In genomic region chr11:90594658-90595057, GRCh38 we compare ENCODE assay signal across 28 cellular contexts.
DNase-seq lines count a peak whose midpoint lies in the region; ATAC-seq and TF ChIP-seq lines count a peak whose summit lies in the region.
"Had no signal": no experiment of that assay in that cellular context is flagged by ENCODE, and none has a peak within 500 bp of the region (broad histone marks: within the 10 kb centered on the region; RNA-seq: fewer than 3 reads in every experiment).

No MANE protein-coding gene starts in this region.

- H3K27ac Mint-ChIP-seq in WTC11, result no peak overlapping the region
- H3K27ac Mint-ChIP-seq: activated naive CD4-positive, alpha-beta T cell treated with anti-CD3 and anti-CD28 coated beads, Interleukin-2, amount 50 U/mL, for 72 hours; activated T-helper 17 cell treated with anti-CD3 and anti-CD28 coated beads, Interleukin-2, amount 50 U/mL, for 72 hours; CD8-positive, alpha-beta memory T cell; dendritic cell treated with granulocyte-macrophage colony-stimulating factor and Interleukin-4, amounts not matched to agents 40 ng/mL and 50 ng/mL, for 4 days; naive thymus-derived CD8-positive, alpha-beta T cell; stimulated activated memory B cell treated with anti-CD40 and anti-IgM and Interleukin-4, amounts not matched to agents 10 μg/mL and 1 μg/mL and 100 μg/mL, for 72 hours had no signal

- H3K23ac ChIP-seq in mesendoderm (ENCODE audit: low read length), result no peak overlapping the region

- H3K4me3 ChIP-seq in mesendoderm (ENCODE audit: low read length), result no peak overlapping the region
- H3K4me3 ChIP-seq: cardiac muscle cell, SK-N-MC, uterus had no signal

- no peak overlapping the region for H2BK15ac ChIP-seq in mesendoderm (replicated peaks; ENCODE audit: low read depth)

- no peaks in the 10 kb centered on the region for H3K27me3 Mint-ChIP-seq in WTC11 (ENCODE audit: low read depth)
- no peaks in the 10 kb centered on the region for H3K27me3 Mint-ChIP-seq in activated T-cell treated with anti-CD3 and anti-CD28 coated beads, Interleukin-2, amount 50 U/mL, for 4 hours (ENCODE audit: low read depth)
- H3K27me3 Mint-ChIP-seq: activated T-helper 17 cell treated with anti-CD3 and anti-CD28 coated beads, Interleukin-2, amount 50 U/mL, for 72 hours; CD8-positive, alpha-beta memory T cell; dendritic cell treated with granulocyte-macrophage colony-stimulating factor and Interleukin-4, amounts not matched to agents 40 ng/mL and 50 ng/mL, for 4 days; naive thymus-derived CD8-positive, alpha-beta T cell; stimulated activated memory B cell treated with anti-CD40 and anti-IgM and Interleukin-4, amounts not matched to agents 10 μg/mL and 1 μg/mL and 100 μg/mL, for 72 hours had no signal

- CTCF ChIA-PET in WTC11 (lab: Charles Lee), result no interaction called here

- H3K18ac ChIP-seq in mesendoderm (ENCODE audit: low read length), result no peak overlapping the region

- H3K9me3 Mint-ChIP-seq in WTC11, result peaks cover 12% of the 10 kb centered on the region; the same call in 1 of the 2 replicates
- H3K9me3 Mint-ChIP-seq in activated T-cell treated with anti-CD3 and anti-CD28 coated beads, Interleukin-2, amount 50 U/mL, for 4 hours, result peaks cover 15% of the 10 kb centered on the region
- H3K9me3 Mint-ChIP-seq: dendritic cell treated with granulocyte-macrophage colony-stimulating factor and Interleukin-4, amounts not matched to agents 40 ng/mL and 50 ng/mL, for 4 days; stimulated activated memory B cell treated with anti-CD40 and anti-IgM and Interleukin-4, amounts not matched to agents 10 μg/mL and 1 μg/mL and 100 μg/mL, for 72 hours had no signal

- no peak overlapping the region for H3K4ac ChIP-seq in mesendoderm (ENCODE audit: low read depth, low read length)

- H3K27me3 ChIP-seq in mesendoderm (ENCODE audit: insufficient read depth, low read length, poor library complexity), result no peaks in the 10 kb centered on the region
- H3K27me3 ChIP-seq: cardiac muscle cell, uterus had no signal

- DNase-seq in NCI-H748 (lab: John Stamatoyannopoulos, UW; ENCODE audit: unreplicated experiment) (peak; percentile 27), NCI-H748 treated with DMSO at 0.1 percent for 48 hours (lab: John Stamatoyannopoulos, UW) (no peak), NCI-H69 (lab: John Stamatoyannopoulos, UW) (peak; percentile 59), WTC11 (ENCODE audit: low spot score) (no peak), mesendoderm (peak; percentile 5), midbrain (lab: John Stamatoyannopoulos, UW) (no peak), posterior vena cava (ENCODE audit: low spot score) (no peak)
- DNase-seq in activated T-cell treated with anti-CD3 and anti-CD28 coated beads, Interleukin-2, amount 50 U/mL, for 4 hours, result no peak
- DNase-seq: anterior cingulate cortex; CD8-positive, alpha-beta memory T cell; DND-41; glutamatergic neuron; H7; MV-4-11; naive thymus-derived CD8-positive, alpha-beta T cell; NCI-H1694 treated with DMSO at 0.1 percent for 48 hours; occipital lobe; retina; stimulated activated CD4-positive, alpha-beta T cell treated with anti-CD3 and anti-CD28 coated beads, Interleukin-4, amount 100 ng/mL, for 1 hour; uterus had no signal

- no peak overlapping the region for H2BK120ac ChIP-seq in mesendoderm (ENCODE audit: low read depth, low read length)

- intact Hi-C loops in posterior vena cava (cut with DNase I), result no loop called here

- H3K27ac ChIP-seq in mesendoderm (ENCODE audit: low read depth, low read length), result no peak overlapping the region
- H3K27ac ChIP-seq: cardiac muscle cell, SK-N-MC, uterus had no signal

- H2AK5ac ChIP-seq in mesendoderm (ENCODE audit: low read length), result no peak overlapping the region

- H4K8ac ChIP-seq in mesendoderm (ENCODE audit: low read depth, low read length), result no peak overlapping the region

- no peak overlapping the region for H2BK5ac ChIP-seq in mesendoderm (ENCODE audit: low read length)

- H3K4me1 ChIP-seq in mesendoderm (ENCODE audit: control insufficient read depth, low read depth, low read length), result no peaks in the 10 kb centered on the region
- H3K4me1 ChIP-seq: uterus had no signal

- WGBS in mesendoderm (ENCODE audit: extremely low coverage, insufficient coverage, low lambda C conversion rate), result no CpG with 5 or more reads among the region's 1 CpG

- no peak overlapping the region for H3K56ac ChIP-seq in mesendoderm (ENCODE audit: low read length)

- H3K79me2 ChIP-seq in mesendoderm (ENCODE audit: control insufficient read depth, insufficient read depth, low read length), result no peaks in the 10 kb centered on the region

- H3K4me3 Mint-ChIP-seq in WTC11, result no peak overlapping the region
- H3K4me3 Mint-ChIP-seq in activated T-cell treated with anti-CD3 and anti-CD28 coated beads, Interleukin-2, amount 50 U/mL, for 4 hours, result no peak overlapping the region
- H3K4me3 Mint-ChIP-seq: activated T-helper 17 cell treated with anti-CD3 and anti-CD28 coated beads, Interleukin-2, amount 50 U/mL, for 72 hours; CD8-positive, alpha-beta memory T cell; dendritic cell treated with granulocyte-macrophage colony-stimulating factor and Interleukin-4, amounts not matched to agents 40 ng/mL and 50 ng/mL, for 4 days; mesothelial cell of epicardium; naive thymus-derived CD8-positive, alpha-beta T cell; stimulated activated memory B cell treated with anti-CD40 and anti-IgM and Interleukin-4, amounts not matched to agents 10 μg/mL and 1 μg/mL and 100 μg/mL, for 72 hours had no signal

- H3K4me2 ChIP-seq in mesendoderm (ENCODE audit: low read length), result no peak overlapping the region

- POLR2A ChIA-PET in WTC11 (lab: Charles Lee), result no interaction called here

- H3K79me1 ChIP-seq in mesendoderm (ENCODE audit: low read length), result no peaks in the 10 kb centered on the region

- TF ChIP-seq CTCF in WTC11 (IDR thresholded peaks at IDR 0.05), result no peak

- H3K4me1 Mint-ChIP-seq in WTC11, result peaks cover 3% of the 10 kb centered on the region
- H3K4me1 Mint-ChIP-seq in activated T-cell treated with anti-CD3 and anti-CD28 coated beads, Interleukin-2, amount 50 U/mL, for 4 hours (ENCODE audit: low read depth), result no peaks in the 10 kb centered on the region
- H3K4me1 Mint-ChIP-seq: activated T-helper 17 cell treated with anti-CD3 and anti-CD28 coated beads, Interleukin-2, amount 50 U/mL, for 72 hours; CD8-positive, alpha-beta memory T cell; naive thymus-derived CD8-positive, alpha-beta T cell; stimulated activated memory B cell treated with anti-CD40 and anti-IgM and Interleukin-4, amounts not matched to agents 10 μg/mL and 1 μg/mL and 100 μg/mL, for 72 hours had no signal

- no peak overlapping the region for H4K5ac ChIP-seq in mesendoderm (ENCODE audit: low read length)

- peaks cover 8% of the 10 kb centered on the region; the same call in 1 of the 2 replicates for H3K36me3 Mint-ChIP-seq in WTC11
- H3K36me3 Mint-ChIP-seq in activated T-cell treated with anti-CD3 and anti-CD28 coated beads, Interleukin-2, amount 50 U/mL, for 4 hours (ENCODE audit: insufficient read depth), result no peaks in the 10 kb centered on the region
- H3K36me3 Mint-ChIP-seq: CD8-positive, alpha-beta memory T cell; mesothelial cell of epicardium; naive thymus-derived CD8-positive, alpha-beta T cell; stimulated activated memory B cell treated with anti-CD40 and anti-IgM and Interleukin-4, amounts not matched to agents 10 μg/mL and 1 μg/mL and 100 μg/mL, for 72 hours had no signal

- H3K36me3 ChIP-seq in mesendoderm (ENCODE audit: control insufficient read depth, insufficient read depth, low read length), result no peaks in the 10 kb centered on the region
- H3K36me3 ChIP-seq: cardiac muscle cell, uterus had no signal

- ATAC-seq in WTC11, result peak; percentile 61
- ATAC-seq in activated T-cell treated with anti-CD3 and anti-CD28 coated beads, Interleukin-2, amount 50 U/mL, for 4 hours, result no peak
- ATAC-seq: activated naive CD4-positive, alpha-beta T cell treated with anti-CD3 and anti-CD28 coated beads, Interleukin-2, amount 50 U/mL, for 72 hours; activated T-helper 17 cell treated with anti-CD3 and anti-CD28 coated beads, Interleukin-2, amount 50 U/mL, for 72 hours; naive thymus-derived CD8-positive, alpha-beta T cell; Panc1; stimulated activated memory B cell treated with anti-CD40 and anti-IgM and Interleukin-4, amounts not matched to agents 10 μg/mL and 1 μg/mL and 100 μg/mL, for 72 hours had no signal

- no peak overlapping the region for H3K9ac ChIP-seq in mesendoderm (ENCODE audit: low read length)

TF ChIP-seq in WTC11, 78 proteins besides CTCF, POLR2A, EP300 and RAD21 (continues in another document):
- no peak for TF ChIP-seq AFF4 (CRISPR knock-in tag; IDR thresholded peaks at IDR 0.05; ENCODE audit: borderline replicate concordance)
- no peak for TF ChIP-seq E2F5 (CRISPR knock-in tag; IDR thresholded peaks at IDR 0.05)
- no peak for TF ChIP-seq CREM (CRISPR knock-in tag; IDR thresholded peaks at IDR 0.05)

Comparison
In these comparisons a context has a peak if more than half of its experiments do, and no peak if none do; other contexts are left out.
1. DNase-seq: peak in NCI-H748 (single experiment), NCI-H69 (single experiment) and mesendoderm (single experiment); none in NCI-H748 treated with DMSO at 0.1 percent for 48 hours (single experiment), WTC11 (single experiment), midbrain (single experiment), posterior vena cava (single experiment) and activated T-cell treated with anti-CD3 and anti-CD28 coated beads, Interleukin-2, amount 50 U/mL, for 4 hours (single experiment).